26 cellular contexts compared by ENCODE assay signal in the genomic region with DNA sequence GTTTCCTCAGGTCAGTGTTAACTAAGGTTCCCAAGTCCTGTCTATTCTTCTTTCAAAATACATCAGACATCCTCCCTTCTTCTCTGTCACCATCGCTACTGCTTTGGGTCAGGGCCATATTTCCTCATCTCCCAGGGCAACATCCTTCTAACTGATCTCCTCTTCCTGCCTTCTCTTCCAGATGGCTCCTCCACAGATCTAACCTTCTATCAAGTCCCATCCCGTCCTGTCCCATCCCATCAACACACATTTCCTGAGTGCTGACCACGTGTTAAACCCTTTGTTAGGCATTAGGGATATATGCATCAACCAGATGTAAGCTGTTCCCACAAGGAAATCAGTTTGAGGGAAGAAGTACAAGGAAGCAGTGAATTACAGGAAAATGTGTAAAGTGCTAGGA. TPM values are rescaled to one million over a fixed set of nuclear protein-coding genes. Genes with fewer than 3 reads are reported as not detected.
"Had no signal": no experiment of that assay in that cellular context is flagged by ENCODE, and none has a peak within 500 bp of the region (broad histone marks: within the 10 kb centered on the region; RNA-seq: fewer than 3 reads in every experiment).

No MANE protein-coding gene starts in this region.

- FAIRE-seq: endometrium had no signal

- H3K9ac ChIP-seq: parathyroid adenoma had no signal

- DNase-seq: activated CD4-positive, alpha-beta T cell treated with anti-CD3 and anti-CD28 coated beads, Interleukin-2, amount 10 ng/mL, durations not matched to agents 24 days and 14 days; activated CD4-positive, CD25-positive, alpha-beta regulatory T cell; activated CD8-positive, alpha-beta T cell treated with anti-CD3 and anti-CD28 coated beads, Interleukin-2, amount 10 ng/mL, durations not matched to agents 7 days and 5 days; activated naive CD4-positive, alpha-beta T cell treated with Interleukin-2 at 50 U/mL for 16 hours; activated T-cell treated with anti-CD3 and anti-CD28 coated beads, Interleukin-2, amount 50 U/mL, for 24 hours; brain microvascular endothelial cell; central memory CD4-positive, alpha-beta T cell; colonic mucosa; hippocampal formation; islet precursor cell; lower lobe of right lung; stimulated activated CD4-positive, alpha-beta T cell treated with anti-CD3 and anti-CD28 coated beads, Interleukin-12 subunit alpha, Interleukin-12 subunit beta, amount 100 ng/mL, for 4 hours; stimulated activated CD4-positive, alpha-beta T cell treated with anti-CD3 and anti-CD28 coated beads, Interleukin-1b, Interleukin-23, amount 100 ng/mL, for 48 hours; stimulated activated CD8-positive, alpha-beta memory T cell treated with anti-CD3 and anti-CD28 coated beads, Interleukin-4, amount 100 ng/mL, for 48 hours; stimulated activated naive CD4-positive, alpha-beta T cell; T1000; thyroid gland had no signal

- H3K9me3 Mint-ChIP-seq: natural killer cell treated with Interleukin-12 subunit alpha and Interleukin-12 subunit beta and Interleukin-15 and Interleukin-18, amount 100 ng/mL, for 72 hours had no signal

- H3K27ac ChIP-seq: brain microvascular endothelial cell, colonic mucosa, lower lobe of right lung, parathyroid adenoma, thyroid gland had no signal

- H3K36me3 Mint-ChIP-seq: natural killer cell treated with Interleukin-12 subunit alpha and Interleukin-12 subunit beta and Interleukin-15 and Interleukin-18, amount 100 ng/mL, for 72 hours had no signal

- ATAC-seq: activated CD8-positive, alpha-beta T cell treated with anti-CD3 and anti-CD28 coated beads, Interleukin-2, amount 10 ng/mL, durations not matched to agents 7 days and 5 days; lower lobe of right lung; natural killer cell treated with Interleukin-12 subunit alpha and Interleukin-12 subunit beta and Interleukin-15 and Interleukin-18, amount 100 ng/mL, for 72 hours had no signal

- H3K4me1 ChIP-seq: colonic mucosa, lower lobe of right lung, parathyroid adenoma had no signal

- H3K9me3 ChIP-seq: colonic mucosa, lower lobe of right lung, thyroid gland had no signal

- H3K27ac Mint-ChIP-seq: activated CD4-positive, alpha-beta T cell treated with anti-CD3 and anti-CD28 coated beads, Interleukin-2, amount 10 ng/mL, durations not matched to agents 24 days and 14 days; activated CD8-positive, alpha-beta T cell treated with anti-CD3 and anti-CD28 coated beads, Interleukin-2, amount 10 ng/mL, durations not matched to agents 7 days and 5 days; activated T-cell treated with anti-CD3 and anti-CD28 coated beads, Interleukin-2, amount 50 U/mL, for 24 hours; activated T-helper 2 cell treated with anti-CD3 and anti-CD28 coated beads, Interferon-gamma antibody, Interleukin-2, Interleukin-4, amounts not matched to agents 10 μg/mL and 5 μg/mL and 100 μg/mL, durations not matched to agents 14 hours and 24 hours and 36 hours; natural killer cell treated with Interleukin-12 subunit alpha and Interleukin-12 subunit beta and Interleukin-15 and Interleukin-18, amount 100 ng/mL, for 72 hours had no signal

- H3K27me3 ChIP-seq: brain microvascular endothelial cell, colonic mucosa, thyroid gland had no signal

- H2AFZ ChIP-seq: parathyroid adenoma had no signal

- H3K4me3 ChIP-seq: colonic mucosa, lower lobe of right lung, thyroid gland had no signal

- H3K79me2 ChIP-seq: parathyroid adenoma had no signal

- H3K4me3 Mint-ChIP-seq: activated CD4-positive, alpha-beta T cell treated with anti-CD3 and anti-CD28 coated beads, Interleukin-2, amount 10 ng/mL, durations not matched to agents 24 days and 14 days; activated CD8-positive, alpha-beta T cell treated with anti-CD3 and anti-CD28 coated beads, Interleukin-2, amount 10 ng/mL, durations not matched to agents 7 days and 5 days; activated T-cell treated with anti-CD3 and anti-CD28 coated beads, Interleukin-2, amount 50 U/mL, for 24 hours; natural killer cell treated with Interleukin-12 subunit alpha and Interleukin-12 subunit beta and Interleukin-15 and Interleukin-18, amount 100 ng/mL, for 72 hours had no signal

- H3K36me3 ChIP-seq: brain microvascular endothelial cell, colonic mucosa, lower lobe of right lung, thyroid gland had no signal

RNA-seq across cellular contexts. Expression of a gene that starts 25.9 kb away (rescaled TPM):
- total RNA-seq: activated CD4-positive, alpha-beta T cell treated with anti-CD3 and anti-CD28 coated beads, Interleukin-2, amount 10 ng/mL, durations not matched to agents 24 days and 14 days; activated CD8-positive, alpha-beta T cell treated with anti-CD3 and anti-CD28 coated beads, Interleukin-2, amount 10 ng/mL, durations not matched to agents 7 days and 5 days; activated T-helper 2 cell treated with anti-CD3 and anti-CD28 coated beads, Interferon-gamma antibody, Interleukin-2, Interleukin-4, amounts not matched to agents 10 μg/mL and 5 μg/mL and 100 μg/mL, durations not matched to agents 14 hours and 24 hours and 36 hours; colonic mucosa; glomerular endothelial cell; lower lobe of right lung; natural killer cell treated with Interleukin-12 subunit alpha and Interleukin-12 subunit beta and Interleukin-15 and Interleukin-18, amount 100 ng/mL, for 72 hours; renal cortical epithelial cell; subcutaneous adipose tissue; T-helper 1 cell treated with Interleukin-12 subunit alpha and Interleukin-12 subunit beta and Interleukin-4 antibody, amounts not matched to agents 30 ng/mL and 1 ng/mL, for 36 hours; thyroid gland had no signal
- polyA plus RNA-seq: esophagus had no signal
